22 cellular contexts compared by ENCODE assay signal in the genomic region with DNA sequence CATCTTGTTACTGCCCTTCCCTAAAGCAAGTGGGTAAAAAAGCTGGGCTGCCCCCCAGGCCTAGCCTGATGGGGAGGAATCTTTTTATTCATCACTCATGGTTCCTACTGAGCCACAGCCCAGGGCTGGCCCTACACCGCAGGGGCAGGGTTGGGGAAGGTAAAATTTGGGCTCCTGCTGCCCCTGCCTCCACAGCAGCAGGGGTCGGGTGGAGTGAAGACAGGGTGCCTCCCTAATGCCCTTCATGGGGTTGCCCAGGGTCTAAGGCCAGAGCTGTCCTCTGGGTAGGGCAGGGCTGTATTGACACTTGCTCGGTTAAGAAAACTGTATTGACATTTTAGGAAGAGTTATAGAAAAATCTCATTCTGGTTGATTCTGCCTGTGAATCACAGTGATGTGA. TPM values are rescaled to one million over a fixed set of nuclear protein-coding genes. Genes with fewer than 3 reads are reported as not detected.
"Had no signal": no experiment of that assay in that cellular context is flagged by ENCODE, and none has a peak within 500 bp of the region (broad histone marks: within the 10 kb centered on the region; RNA-seq: fewer than 3 reads in every experiment).

No MANE protein-coding gene starts in this region.

- H3K27ac ChIP-seq: heart left ventricle, parathyroid adenoma, psoas muscle, spleen had no signal

- H3K9me3 Mint-ChIP-seq: activated naive CD4-positive, alpha-beta T cell treated with anti-CD3 and anti-CD28 coated beads, Interleukin-2, amount 50 U/mL, for 24 hours; effector memory CD8-positive, alpha-beta T cell; natural killer cell had no signal

- H3K4me3 Mint-ChIP-seq: activated CD4-positive, alpha-beta T cell treated with anti-CD3 and anti-CD28 coated beads for 36 hours; activated CD8-positive, alpha-beta memory T cell treated with anti-CD3 and anti-CD28 coated beads, Interleukin-2, amount 10 ng/mL, durations not matched to agents 7 days and 5 days; activated CD8-positive, alpha-beta T cell treated with anti-CD3 and anti-CD28 coated beads, Interleukin-2, amount 10 ng/mL, durations not matched to agents 7 days and 5 days; activated naive CD4-positive, alpha-beta T cell treated with anti-CD3 and anti-CD28 coated beads, Interleukin-2, amount 50 U/mL, for 24 hours; activated naive CD8-positive, alpha-beta T cell treated with anti-CD3 and anti-CD28 coated beads, Interleukin-2, amount 50 U/mL, for 24 hours; effector memory CD8-positive, alpha-beta T cell; natural killer cell had no signal

- ATAC-seq: activated CD4-positive, alpha-beta T cell treated with anti-CD3 and anti-CD28 coated beads for 36 hours; activated CD8-positive, alpha-beta memory T cell treated with anti-CD3 and anti-CD28 coated beads, Interleukin-2, amount 10 ng/mL, durations not matched to agents 7 days and 5 days; activated CD8-positive, alpha-beta T cell treated with anti-CD3 and anti-CD28 coated beads, Interleukin-2, amount 10 ng/mL, durations not matched to agents 7 days and 5 days; activated naive CD8-positive, alpha-beta T cell treated with anti-CD3 and anti-CD28 coated beads, Interleukin-2, amount 50 U/mL, for 24 hours; effector memory CD8-positive, alpha-beta T cell; left lobe of liver; natural killer cell; psoas muscle; right cardiac atrium had no signal

- H2AFZ ChIP-seq: parathyroid adenoma had no signal

- H3K4me3 ChIP-seq: heart left ventricle, lung, psoas muscle, spleen, tibial nerve had no signal

- H3K27me3 ChIP-seq: tibial nerve had no signal

- H3K36me3 Mint-ChIP-seq: activated CD8-positive, alpha-beta memory T cell treated with anti-CD3 and anti-CD28 coated beads, Interleukin-2, amount 10 ng/mL, durations not matched to agents 7 days and 5 days; activated naive CD4-positive, alpha-beta T cell treated with anti-CD3 and anti-CD28 coated beads, Interleukin-2, amount 50 U/mL, for 24 hours; natural killer cell had no signal

- H3K9me3 ChIP-seq: heart left ventricle, psoas muscle, tibial nerve had no signal

- DNase-seq: activated CD4-positive, alpha-beta T cell treated with anti-CD3 and anti-CD28 coated beads for 36 hours; activated CD4-positive, CD25-positive, alpha-beta regulatory T cell; activated CD8-positive, alpha-beta memory T cell treated with anti-CD3 and anti-CD28 coated beads, Interleukin-2, amount 10 ng/mL, durations not matched to agents 7 days and 5 days; activated CD8-positive, alpha-beta T cell treated with anti-CD3 and anti-CD28 coated beads, Interleukin-2, amount 10 ng/mL, durations not matched to agents 7 days and 5 days; activated naive CD8-positive, alpha-beta T cell treated with anti-CD3 and anti-CD28 coated beads, Interleukin-2, amount 50 U/mL, for 24 hours; activated T-cell treated with anti-CD3 and anti-CD28 coated beads, Interleukin-2, amount 50 U/mL, for 48 hours; cortex of kidney; effector memory CD8-positive, alpha-beta T cell; erythroblast; heart left ventricle; natural killer cell; psoas muscle; right cardiac atrium; spleen; stimulated activated CD4-positive, alpha-beta T cell treated with anti-CD3 and anti-CD28 coated beads, Interleukin-2, amount 100 ng/mL, for 48 hours; stimulated activated naive CD4-positive, alpha-beta T cell treated with Interleukin-2 at 50 U/mL for 16 hours had no signal

- H3K27ac Mint-ChIP-seq: activated CD4-positive, alpha-beta T cell treated with anti-CD3 and anti-CD28 coated beads for 36 hours; activated CD8-positive, alpha-beta memory T cell treated with anti-CD3 and anti-CD28 coated beads, Interleukin-2, amount 10 ng/mL, durations not matched to agents 7 days and 5 days; activated CD8-positive, alpha-beta T cell treated with anti-CD3 and anti-CD28 coated beads, Interleukin-2, amount 10 ng/mL, durations not matched to agents 7 days and 5 days; activated naive CD4-positive, alpha-beta T cell treated with anti-CD3 and anti-CD28 coated beads, Interleukin-2, amount 50 U/mL, for 24 hours; activated naive CD8-positive, alpha-beta T cell treated with anti-CD3 and anti-CD28 coated beads, Interleukin-2, amount 50 U/mL, for 24 hours; activated T-helper 2 cell treated with anti-CD3 and anti-CD28 coated beads, Interferon-gamma antibody, Interleukin-2, Interleukin-4, amounts not matched to agents 10 μg/mL and 5 μg/mL and 100 μg/mL, durations not matched to agents 14 hours and 24 hours and 36 hours; natural killer cell had no signal

- H3K9ac ChIP-seq: parathyroid adenoma had no signal

- H3K36me3 ChIP-seq: heart left ventricle, spleen had no signal

RNA-seq across cellular contexts. Expression of gene TUBB2B, which starts 22.4 kb away (rescaled TPM):
- total RNA-seq: activated CD8-positive, alpha-beta memory T cell treated with anti-CD3 and anti-CD28 coated beads, Interleukin-2, amount 10 ng/mL, durations not matched to agents 7 days and 5 days; activated CD8-positive, alpha-beta T cell treated with anti-CD3 and anti-CD28 coated beads, Interleukin-2, amount 10 ng/mL, durations not matched to agents 7 days and 5 days had no signal
